Comparison of ENCODE assay signal across 14 cellular contexts in the genomic region with DNA sequence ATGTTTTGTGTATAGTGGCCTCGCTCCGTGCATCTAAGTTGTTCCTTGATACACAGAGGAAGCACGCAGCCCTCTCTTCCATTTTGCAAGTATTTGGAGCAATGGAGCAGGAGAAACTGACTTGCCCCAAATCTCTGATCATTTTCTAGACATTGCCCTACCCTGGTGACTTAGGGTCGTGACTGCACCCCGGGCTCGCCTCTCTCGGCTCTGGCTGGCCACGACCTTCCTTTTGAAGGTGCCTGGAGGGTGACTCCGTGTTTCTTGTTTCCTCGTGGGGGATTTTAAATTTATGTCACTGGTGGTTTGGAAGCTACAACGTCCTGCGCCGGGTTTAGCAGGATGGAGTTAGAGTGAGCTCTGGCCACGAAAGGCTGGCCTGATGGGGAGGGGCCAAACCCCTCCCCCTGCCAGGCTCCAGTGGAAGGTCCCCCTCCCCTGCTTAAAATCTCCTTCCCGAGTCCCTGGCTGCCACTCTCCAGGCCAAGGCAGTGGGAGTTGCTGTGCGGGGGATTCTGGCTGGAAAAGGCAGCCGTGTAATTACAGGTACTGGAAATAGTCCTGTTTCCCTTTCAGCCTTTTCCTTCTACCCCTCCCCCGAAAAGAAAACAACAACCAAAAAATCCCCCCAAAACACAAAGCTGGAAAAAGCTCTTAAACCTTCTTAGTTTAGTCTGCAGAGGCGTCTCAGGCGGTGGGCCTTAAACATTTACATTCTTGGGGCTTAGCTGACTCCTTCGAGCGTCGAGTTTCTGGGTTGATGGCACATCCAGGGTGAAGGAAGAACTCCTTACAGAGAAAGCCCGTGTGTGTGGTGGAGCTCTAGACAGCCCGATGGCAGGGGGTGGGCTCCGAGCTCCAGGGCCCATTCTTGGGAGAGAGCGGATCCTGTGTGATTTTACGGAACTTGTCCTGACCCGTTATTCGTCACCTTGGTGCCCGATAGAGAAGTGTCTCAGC. TPM values are rescaled to one million over a fixed set of nuclear protein-coding genes. Genes with fewer than 3 reads are reported as not detected.
DNase-seq lines count a peak whose midpoint lies in the region; ATAC-seq and TF ChIP-seq lines count a peak whose summit lies in the region.
"Had no signal": no experiment of that assay in that cellular context is flagged by ENCODE, and none has a peak within 500 bp of the region (broad histone marks: within the 10 kb centered on the region; RNA-seq: fewer than 3 reads in every experiment).

No MANE protein-coding gene starts in this region.

- peak overlapping the region; percentile 94 for H3K27ac Mint-ChIP-seq in WTC11
- H3K27ac Mint-ChIP-seq in progenitor cell of endocrine pancreas, result peak overlapping the region; percentile 73
- H3K27ac Mint-ChIP-seq: activated B cell treated with CpG ODN at 0.5 μM for 24 hours; activated naive CD8-positive, alpha-beta T cell treated with anti-CD3 and anti-CD28 coated beads, Interleukin-2, amount 10 ng/mL, durations not matched to agents 7 days and 5 days; B cell had no signal

- in situ Hi-C loops in KBM-7 (cut with MboI; ENCODE audit: low pct_unique_long_range_greater_than_20kb, low sequenced_read_pairs), result no loop called here

- no peaks in the 10 kb centered on the region for H3K36me3 ChIP-seq in H7 (replicated peaks; ENCODE audit: control insufficient read depth, insufficient read depth, low read length)
- H3K36me3 ChIP-seq in hepatocyte (replicated peaks; ENCODE audit: insufficient read depth, low read depth), result no peaks in the 10 kb centered on the region
- H3K36me3 ChIP-seq: HAP-1 had no signal

- H3K9me3 Mint-ChIP-seq in WTC11, result no peaks in the 10 kb centered on the region
- no peaks in the 10 kb centered on the region for H3K9me3 Mint-ChIP-seq in progenitor cell of endocrine pancreas (ENCODE audit: low read depth)
- H3K9me3 Mint-ChIP-seq: activated B cell treated with CpG ODN at 0.5 μM for 24 hours; activated naive CD8-positive, alpha-beta T cell treated with anti-CD3 and anti-CD28 coated beads, Interleukin-2, amount 10 ng/mL, durations not matched to agents 7 days and 5 days had no signal

- CTCF ChIA-PET in WTC11 (lab: Charles Lee), result interaction anchor here (0.7 to 2.9 kb wide), 9 partner anchors 32 to 316 kb away, joined by 3 to 27 read pairs (median 3); no protein-coding TSS in a partner anchor

- TF ChIP-seq CTCF in WTC11 (IDR thresholded peaks at IDR 0.05), result no peak
- TF ChIP-seq CTCF in hepatocyte (IDR thresholded peaks at IDR 0.05; ENCODE audit: poor library complexity), result no peak
- no peak for TF ChIP-seq CTCF in progenitor cell of endocrine pancreas (IDR thresholded peaks at IDR 0.05; ENCODE audit: unreplicated experiment)

- H3K4me2 ChIP-seq in hepatocyte, result peak overlapping the region; percentile 66

- peaks cover 56% of the 10 kb centered on the region for H4K20me1 ChIP-seq in hepatocyte (ENCODE audit: insufficient read depth, poor library complexity, severe bottlenecking)

- H3K27me3 ChIP-seq in H7 (ENCODE audit: control insufficient read depth, insufficient read depth, low read length) (no peaks in the 10 kb centered on the region), hepatocyte (no peaks in the 10 kb centered on the region)

- WGBS in hepatocyte (ENCODE audit: low lambda C conversion rate, missing lambda C conversion rate), result 43% methylated on average over 27 of the region's 31 CpGs

- H3K9me2 ChIP-seq in hepatocyte (replicated peaks; ENCODE audit: insufficient read depth), result no peaks in the 10 kb centered on the region

- peak; percentile 72 for DNase-seq in H7
- no peak for DNase-seq in WTC11 (ENCODE audit: low spot score)
- peak; percentile 69 for DNase-seq in hepatocyte (ENCODE audit: low spot score)
- DNase-seq in progenitor cell of endocrine pancreas (ENCODE audit: low spot score, unreplicated experiment), result no peak
- no peak for DNase-seq in KBM-7
- DNase-seq in H4 (ENCODE audit: low spot score), result no peak
- DNase-seq in DMS153 treated with DMSO at 0.1 percent for 48 hours (lab: John Stamatoyannopoulos, UW; ENCODE audit: unreplicated experiment), result no peak
- DNase-seq: activated B cell treated with CpG ODN at 0.5 μM for 24 hours; activated naive CD8-positive, alpha-beta T cell treated with anti-CD3 and anti-CD28 coated beads, Interleukin-2, amount 10 ng/mL, durations not matched to agents 7 days and 5 days; left cardiac atrium; NCI-H1436 had no signal

- H3K79me2 ChIP-seq in hepatocyte, result peaks cover 98% of the 10 kb centered on the region

- H3K4me3 ChIP-seq in H7 (ENCODE audit: insufficient read depth, low read depth, low read length) (no peak overlapping the region), hepatocyte (no peak overlapping the region)
- H3K4me3 ChIP-seq: HAP-1 had no signal

- peak overlapping the region; percentile 91 for H3K27ac ChIP-seq in hepatocyte

- H3K4me1 Mint-ChIP-seq in WTC11 (peaks cover 30% of the 10 kb centered on the region), progenitor cell of endocrine pancreas (ENCODE audit: low read depth) (peaks cover 19% of the 10 kb centered on the region)

- H2AFZ ChIP-seq in hepatocyte, result no peak overlapping the region

- ATAC-seq in WTC11, result peak; percentile 29
- ATAC-seq in HG02852 (IDR thresholded peaks at IDR 0.05; ENCODE audit: unreplicated experiment), result no peak

- H3K4me3 Mint-ChIP-seq in WTC11 (no peak overlapping the region; the same call in 1 of the 2 replicates), progenitor cell of endocrine pancreas (ENCODE audit: low read depth) (no peak overlapping the region)
- H3K4me3 Mint-ChIP-seq: activated B cell treated with CpG ODN at 0.5 μM for 24 hours; activated naive CD8-positive, alpha-beta T cell treated with anti-CD3 and anti-CD28 coated beads, Interleukin-2, amount 10 ng/mL, durations not matched to agents 7 days and 5 days had no signal

- peaks cover 51% of the 10 kb centered on the region for H3K4me1 ChIP-seq in hepatocyte (ENCODE audit: insufficient read depth)
- H3K4me1 ChIP-seq: HAP-1 had no signal

- H3K9me3 ChIP-seq in hepatocyte (ENCODE audit: low read depth), result no peaks in the 10 kb centered on the region
- H3K9me3 ChIP-seq: HAP-1 had no signal

- H3K36me3 Mint-ChIP-seq in WTC11, result no peaks in the 10 kb centered on the region
- H3K36me3 Mint-ChIP-seq in progenitor cell of endocrine pancreas (ENCODE audit: insufficient read depth), result no peaks in the 10 kb centered on the region
- H3K36me3 Mint-ChIP-seq: activated naive CD8-positive, alpha-beta T cell treated with anti-CD3 and anti-CD28 coated beads, Interleukin-2, amount 10 ng/mL, durations not matched to agents 7 days and 5 days had no signal

- POLR2A ChIA-PET in WTC11 (lab: Charles Lee), result interaction anchor here (1.6 kb wide), 1 partner anchor 19 kb away, joined by 3 read pairs; no protein-coding TSS in a partner anchor

- no peaks in the 10 kb centered on the region for H3K27me3 Mint-ChIP-seq in WTC11 (ENCODE audit: low read depth)
- H3K27me3 Mint-ChIP-seq in progenitor cell of endocrine pancreas, result peaks cover 6% of the 10 kb centered on the region
- H3K27me3 Mint-ChIP-seq: activated B cell treated with CpG ODN at 0.5 μM for 24 hours; activated naive CD8-positive, alpha-beta T cell treated with anti-CD3 and anti-CD28 coated beads, Interleukin-2, amount 10 ng/mL, durations not matched to agents 7 days and 5 days; B cell had no signal

TF ChIP-seq in WTC11, 78 proteins besides CTCF, POLR2A, EP300 and RAD21:
- no peak for TF ChIP-seq ELF4 (CRISPR knock-in tag; IDR thresholded peaks at IDR 0.05; ENCODE audit: low read depth)
- no peak for TF ChIP-seq MXD4 (CRISPR knock-in tag; IDR thresholded peaks at IDR 0.05; ENCODE audit: borderline replicate concordance)
- TF ChIP-seq ESRRA (CRISPR knock-in tag; IDR thresholded peaks at IDR 0.05; ENCODE audit: borderline replicate concordance), result no peak
- TF ChIP-seq ZNF138 (CRISPR knock-in tag; conservative IDR thresholded peaks at IDR 0.05), result no peak
- TF ChIP-seq CREM (CRISPR knock-in tag; IDR thresholded peaks at IDR 0.05), result no peak
- TF ChIP-seq ZNF232 (CRISPR knock-in tag; IDR thresholded peaks at IDR 0.05), result no peak
- TF ChIP-seq GABPB1 (CRISPR knock-in tag; IDR thresholded peaks at IDR 0.05), result no peak
- no peak for TF ChIP-seq EMX1 (CRISPR knock-in tag; IDR thresholded peaks at IDR 0.05)
- no peak for TF ChIP-seq TEAD4 (CRISPR knock-in tag; IDR thresholded peaks at IDR 0.05)
- no peak for TF ChIP-seq SP1 (CRISPR knock-in tag; conservative IDR thresholded peaks at IDR 0.05)
- TF ChIP-seq KAT7 (CRISPR knock-in tag; IDR thresholded peaks at IDR 0.05; ENCODE audit: borderline replicate concordance), result no peak
- no peak for TF ChIP-seq JUN (CRISPR knock-in tag; IDR thresholded peaks at IDR 0.05)
- TF ChIP-seq, protein P1, sequence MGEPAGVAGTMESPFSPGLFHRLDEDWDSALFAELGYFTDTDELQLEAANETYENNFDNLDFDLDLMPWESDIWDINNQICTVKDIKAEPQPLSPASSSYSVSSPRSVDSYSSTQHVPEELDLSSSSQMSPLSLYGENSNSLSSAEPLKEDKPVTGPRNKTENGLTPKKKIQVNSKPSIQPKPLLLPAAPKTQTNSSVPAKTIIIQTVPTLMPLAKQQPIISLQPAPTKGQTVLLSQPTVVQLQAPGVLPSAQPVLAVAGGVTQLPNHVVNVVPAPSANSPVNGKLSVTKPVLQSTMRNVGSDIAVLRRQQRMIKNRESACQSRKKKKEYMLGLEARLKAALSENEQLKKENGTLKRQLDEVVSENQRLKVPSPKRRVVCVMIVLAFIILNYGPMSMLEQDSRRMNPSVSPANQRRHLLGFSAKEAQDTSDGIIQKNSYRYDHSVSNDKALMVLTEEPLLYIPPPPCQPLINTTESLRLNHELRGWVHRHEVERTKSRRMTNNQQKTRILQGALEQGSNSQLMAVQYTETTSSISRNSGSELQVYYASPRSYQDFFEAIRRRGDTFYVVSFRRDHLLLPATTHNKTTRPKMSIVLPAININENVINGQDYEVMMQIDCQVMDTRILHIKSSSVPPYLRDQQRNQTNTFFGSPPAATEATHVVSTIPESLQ (CRISPR knock-in tag; IDR thresholded peaks at IDR 0.05), result no peak
- TF ChIP-seq, protein P2, sequence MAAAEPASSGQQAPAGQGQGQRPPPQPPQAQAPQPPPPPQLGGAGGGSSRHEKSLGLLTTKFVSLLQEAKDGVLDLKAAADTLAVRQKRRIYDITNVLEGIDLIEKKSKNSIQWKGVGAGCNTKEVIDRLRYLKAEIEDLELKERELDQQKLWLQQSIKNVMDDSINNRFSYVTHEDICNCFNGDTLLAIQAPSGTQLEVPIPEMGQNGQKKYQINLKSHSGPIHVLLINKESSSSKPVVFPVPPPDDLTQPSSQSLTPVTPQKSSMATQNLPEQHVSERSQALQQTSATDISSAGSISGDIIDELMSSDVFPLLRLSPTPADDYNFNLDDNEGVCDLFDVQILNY (CRISPR knock-in tag; IDR thresholded peaks at IDR 0.05), result no peak

RNA-seq across cellular contexts. Expression of gene SPSB1, which starts 28.1 kb away (rescaled TPM):
- total RNA-seq in H7 (2014; rRNA removed; shearing (Covaris generic)), result 4.2 and 6.5 TPM in 2 replicates
- total RNA-seq in WTC11 (2021), result 4.3 to 5.5 TPM (median 4.6 TPM) in 3 replicates
- total RNA-seq in hepatocyte, result 61.3 and 66.9 TPM in 2 replicates
- 75.3 and 102 TPM in 2 replicates for polyA plus RNA-seq in hepatocyte
- total RNA-seq in progenitor cell of endocrine pancreas, result 5.5 and 6.6 TPM in 2 replicates
- total RNA-seq in H4 (2014; rRNA removed; shearing (Covaris generic)), result 10.6 and 12.2 TPM in 2 replicates

Comparison
In these comparisons a context has a peak if more than half of its experiments do, and no peak if none do; other contexts are left out.
1. DNase-seq: peak in H7 (single experiment) and hepatocyte (single experiment); none in WTC11 (single experiment), progenitor cell of endocrine pancreas (single experiment), KBM-7 (single experiment), H4 (single experiment) and DMS153 treated with DMSO at 0.1 percent for 48 hours (single experiment).